ENCODE assay signal across 8 cellular contexts in genomic region chr11:123301696-123302400, GRCh38.
A peak's percentile ranks its signal among the peaks of the same experiment; 100 is the strongest.
DNase-seq lines count a peak whose midpoint lies in the region; ATAC-seq and TF ChIP-seq lines count a peak whose summit lies in the region.

No MANE protein-coding gene starts in this region.

- H3K9me3 Mint-ChIP-seq in endothelial cell (ENCODE audit: unreplicated experiment) = no peaks in the 10 kb centered on the region

- no peaks in the 10 kb centered on the region for H3K36me3 Mint-ChIP-seq in endothelial cell (ENCODE audit: low read depth, unreplicated experiment)

- peak; percentile 80 for DNase-seq in GM12865 (ENCODE audit: low read depth)
- peak; percentile 30 for DNase-seq in NCI-H2029 treated with DMSO at 0.1 percent for 48 hours (lab: John Stamatoyannopoulos, UW)
- peak; percentile 91 for DNase-seq in activated CD8-positive, alpha-beta memory T cell treated with anti-CD3 and anti-CD28 coated beads for 24 hours
- peak; percentile 84 for DNase-seq in endothelial cell (ENCODE audit: low spot score)
- DNase-seq in mucosa of descending colon = peak; percentile 67 to 74 (median 70)
- peak; percentile 53 for DNase-seq in stimulated activated CD8-positive, alpha-beta memory T cell treated with anti-CD3 and anti-CD28 coated beads, Interleukin-4, amount 100 ng/mL, for 24 hours (ENCODE audit: low read depth)
- no peak for DNase-seq in NCI-H1048 (lab: John Stamatoyannopoulos, UW)

- peak; percentile 87 for TF ChIP-seq CTCF in GM12865 (IDR thresholded peaks at IDR 0.05; ENCODE audit: insufficient read depth, low read depth, low read length, missing control alignments)
- TF ChIP-seq CTCF in endothelial cell (IDR thresholded peaks at IDR 0.05; ENCODE audit: unreplicated experiment) = peak; percentile 92
- TF ChIP-seq CTCF in mucosa of descending colon (IDR thresholded peaks at IDR 0.05) = peak; percentile 81

- H3K4me3 Mint-ChIP-seq in endothelial cell (ENCODE audit: unreplicated experiment) = peak overlapping the region; percentile 65

- no peaks in the 10 kb centered on the region for H3K36me3 ChIP-seq in mucosa of descending colon (ENCODE audit: low read depth)

- intact Hi-C loops in mucosa of descending colon (cut with DNase I, micrococcal nuclease) = loop anchor here (5.0 kb wide), 1 partner anchor 175 kb away; no protein-coding TSS in a partner anchor

- ATAC-seq in HG02588 (IDR thresholded peaks at IDR 0.05; ENCODE audit: unreplicated experiment) = peak; percentile 73
- ATAC-seq in mucosa of descending colon = peak; percentile 88

- no peaks in the 10 kb centered on the region for H3K9me3 ChIP-seq in mucosa of descending colon

- peaks cover 7% of the 10 kb centered on the region for H3K4me1 ChIP-seq in mucosa of descending colon (ENCODE audit: low read depth)

- H3K27me3 Mint-ChIP-seq in endothelial cell (ENCODE audit: unreplicated experiment) = peaks cover 6% of the 10 kb centered on the region

- H3K4me3 ChIP-seq in GM12865 (ENCODE audit: low read depth, low read length) (peak overlapping the region; percentile 66), mucosa of descending colon (no peak overlapping the region)

- H3K4me1 Mint-ChIP-seq in endothelial cell (ENCODE audit: unreplicated experiment) = peaks cover 47% of the 10 kb centered on the region

- peak overlapping the region; percentile 36 for H3K27ac Mint-ChIP-seq in endothelial cell (ENCODE audit: unreplicated experiment)
